8 cellular contexts compared by ENCODE assay signal in the genomic region with DNA sequence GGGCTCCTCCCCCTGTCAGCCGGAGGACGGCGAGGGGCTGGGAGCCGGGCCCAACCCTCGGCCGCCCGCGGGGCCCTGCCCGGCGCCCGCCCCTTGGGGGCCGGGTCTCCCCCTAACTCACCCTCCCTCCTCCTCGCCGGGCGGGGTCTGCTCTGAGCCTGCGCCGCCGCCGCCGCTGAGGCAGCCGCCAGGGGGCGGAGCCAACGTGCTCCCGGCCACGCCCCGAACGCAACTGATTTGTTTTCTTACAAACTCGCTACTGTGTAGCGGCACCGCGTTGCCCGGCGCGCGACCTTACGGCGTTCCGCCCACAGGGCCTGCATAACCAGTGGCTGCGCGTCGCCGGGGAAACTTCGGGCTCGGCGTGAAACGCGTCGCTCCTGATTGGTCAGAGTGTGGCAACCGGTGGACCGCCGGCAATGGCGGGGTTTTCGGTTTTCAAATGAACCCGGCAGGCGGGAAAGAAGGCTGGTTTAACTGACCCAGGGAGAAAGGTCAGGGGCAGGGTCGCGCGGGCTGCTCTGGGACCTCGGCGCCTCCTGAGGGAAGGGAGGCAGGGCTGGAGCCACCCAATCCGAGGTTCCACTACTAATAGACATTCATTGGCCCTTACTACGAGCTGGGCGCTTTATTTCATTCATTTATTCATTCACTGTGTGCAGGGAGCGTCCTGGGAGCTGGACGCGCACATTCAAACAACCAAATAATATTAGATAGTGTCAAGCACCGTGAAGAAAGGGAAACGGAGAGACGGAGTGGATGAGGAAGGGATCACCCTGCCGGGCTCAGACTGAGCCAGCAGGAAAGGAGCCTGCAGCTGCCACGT. TPM values are rescaled to one million over a fixed set of nuclear protein-coding genes. Genes with fewer than 3 reads are reported as not detected.
DNase-seq lines count a peak whose midpoint lies in the region; ATAC-seq and TF ChIP-seq lines count a peak whose summit lies in the region.

A gene (minus strand): TSS at position 154 of the 826 bp plus-strand sequence. CDS start 326 bp downstream, outside the sequence.

- peaks cover 33% of the 10 kb centered on the region for H3K4me1 ChIP-seq in osteoblast (ENCODE audit: insufficient read depth, low read length)
- H3K4me1 ChIP-seq in thymus (ENCODE audit: control insufficient read depth, insufficient read depth, low read length): peaks cover 26% of the 10 kb centered on the region

- H3K4me3 ChIP-seq in osteoblast (ENCODE audit: insufficient read depth, low read length): peak within 1 kb of the TSS; percentile 79
- H3K4me3 ChIP-seq in thymus (ENCODE audit: low read length): peak within 1 kb of the TSS; percentile 93

- H3K9me3 ChIP-seq in osteoblast (ENCODE audit: low read depth, low read length): no peaks in the 10 kb centered on the region
- H3K9me3 ChIP-seq in thymus (ENCODE audit: control insufficient read depth): no peaks in the 10 kb centered on the region

- no peaks in the 10 kb centered on the region for H4K20me1 ChIP-seq in osteoblast (ENCODE audit: insufficient read depth, low read length)

- peak within 1 kb of the TSS; percentile 95 to 99 for H3K27ac Mint-ChIP-seq in activated naive CD4-positive, alpha-beta T cell treated with anti-CD3 and anti-CD28 coated beads, Interleukin-2, amount 50 U/mL, for 72 hours

- CTCF ChIA-PET in GM10248 (lab: Yijun Ruan, JAX): interaction anchor here (0.6 to 5.6 kb wide), 11 partner anchors 12 to 164 kb away, joined by 3 to 46 read pairs (median 4); a partner anchor contains a TSS

- no peaks in the 10 kb centered on the region for H3K9me3 Mint-ChIP-seq in activated naive CD4-positive, alpha-beta T cell treated with anti-CD3 and anti-CD28 coated beads, Interleukin-2, amount 50 U/mL, for 72 hours

- H3K36me3 Mint-ChIP-seq in activated naive CD4-positive, alpha-beta T cell treated with anti-CD3 and anti-CD28 coated beads, Interleukin-2, amount 50 U/mL, for 72 hours: peaks cover 35 to 36% of the 10 kb centered on the region in 2 donors

- H3K27ac ChIP-seq in osteoblast (ENCODE audit: low read depth, low read length): peak within 1 kb of the TSS; percentile 77
- peak within 1 kb of the TSS; percentile 97 for H3K27ac ChIP-seq in thymus (ENCODE audit: low read depth)

- no peak for TF ChIP-seq CTCF in GM10248 (IDR thresholded peaks at IDR 0.05; ENCODE audit: control extremely low read depth, extremely low read depth, low read depth, missing control alignments)
- TF ChIP-seq CTCF in osteoblast (IDR thresholded peaks at IDR 0.05; ENCODE audit: extremely low read depth, low read depth, low read length): no peak

- H3K79me2 ChIP-seq in osteoblast (ENCODE audit: insufficient read depth, low read length): peaks cover 25% of the 10 kb centered on the region

- H2AFZ ChIP-seq in osteoblast (ENCODE audit: low read length): peak within 1 kb of the TSS; percentile 88

- DNase-seq in GM10248 (ENCODE audit: extremely low spot score) (peak; percentile 94), NCI-H1092 treated with DMSO at 0.1 percent for 48 hours (lab: John Stamatoyannopoulos, UW) (peak; percentile 99), SKM-1 (lab: John Stamatoyannopoulos, UW; ENCODE audit: unreplicated experiment) (peak; percentile 92), glomerular visceral epithelial cell (ENCODE audit: extremely low spot score) (peak; percentile 100), osteoblast (ENCODE audit: insufficient read length, low spot score, missing footprints) (peak; percentile 99)
- peak; percentile 100 for DNase-seq in activated naive CD4-positive, alpha-beta T cell treated with anti-CD3 and anti-CD28 coated beads, Interleukin-2, amount 50 U/mL, for 72 hours (ENCODE audit: low spot score in 2 of 2)

- peak; percentile 71 for ATAC-seq in HG02610 (IDR thresholded peaks at IDR 0.05; ENCODE audit: unreplicated experiment)
- peak; percentile 79 to 83 for ATAC-seq in activated naive CD4-positive, alpha-beta T cell treated with anti-CD3 and anti-CD28 coated beads, Interleukin-2, amount 50 U/mL, for 72 hours

- H3K27me3 ChIP-seq in osteoblast (ENCODE audit: insufficient read depth, low read length): no peaks in the 10 kb centered on the region
- H3K27me3 ChIP-seq in thymus (ENCODE audit: control insufficient read depth, insufficient read depth): no peaks in the 10 kb centered on the region

- peak within 1 kb of the TSS; percentile 92 for H3K4me2 ChIP-seq in osteoblast (ENCODE audit: insufficient read depth, low read length)

- WGBS in thymus: under 1% methylated on average over 71 of the region's 71 CpGs

- H3K36me3 ChIP-seq in osteoblast (ENCODE audit: insufficient read depth, low read length) (no peaks in the 10 kb centered on the region), thymus (ENCODE audit: control insufficient read depth, insufficient read depth) (peaks cover 10% of the 10 kb centered on the region)

- POLR2A ChIA-PET in GM10248 (lab: Yijun Ruan, JAX): no interaction called here

RNA-seq across cellular contexts. Expression of the gene that starts here (rescaled TPM):
- 100 to 1,000 TPM in 1 of 2 donors, 10 to 100 TPM in 1; 43.4 to 248 TPM for total RNA-seq in activated naive CD4-positive, alpha-beta T cell treated with anti-CD3 and anti-CD28 coated beads, Interleukin-2, amount 50 U/mL, for 72 hours
- 4.0 and 5.3 TPM in 2 replicates for total RNA-seq in osteoblast
- 42.3 TPM for polyA plus RNA-seq in thymus

Comparison
In these comparisons a context has a peak if more than half of its experiments do, and no peak if none do; other contexts are left out.
1. Peak in every context shown above with its lines: DNase-seq, ATAC-seq, H3K4me3 ChIP-seq and H3K27ac ChIP-seq.